ENCODE assay signal across 23 cellular contexts in genomic region chr1:70587803-70588465, GRCh38.
"Had no signal": no experiment of that assay in that cellular context is flagged by ENCODE, and none has a peak within 500 bp of the region (broad histone marks: within the 10 kb centered on the region; RNA-seq: fewer than 3 reads in every experiment).

No MANE protein-coding gene starts in this region.

- H3K36me3 Mint-ChIP-seq: activated naive CD8-positive, alpha-beta T cell treated with anti-CD3 and anti-CD28 coated beads, Interleukin-2, amount 10 ng/mL, durations not matched to agents 7 days and 5 days had no signal

- ATAC-seq: activated CD8-positive, alpha-beta T cell treated with anti-CD3 and anti-CD28 coated beads, Interleukin-2, amount 10 ng/mL, durations not matched to agents 7 days and 5 days; body of pancreas; left lung; upper lobe of right lung had no signal

- H3K27me3 Mint-ChIP-seq: activated CD4-positive, alpha-beta T cell treated with anti-CD3 and anti-CD28 coated beads, Interleukin-2, amount 10 ng/mL, durations not matched to agents 24 days and 14 days; activated T-cell treated with anti-CD3 and anti-CD28 coated beads, Interleukin-2, amount 50 U/mL, for 24 hours; progenitor cell of endocrine pancreas had no signal

- H3K4me1 Mint-ChIP-seq: activated CD4-positive, alpha-beta T cell treated with anti-CD3 and anti-CD28 coated beads, Interleukin-2, amount 10 ng/mL, durations not matched to agents 24 days and 14 days; activated naive CD8-positive, alpha-beta T cell treated with anti-CD3 and anti-CD28 coated beads, Interleukin-2, amount 10 ng/mL, durations not matched to agents 7 days and 5 days; neural crest cell had no signal

- H3K9me3 ChIP-seq: body of pancreas, left lung, right atrium auricular region, upper lobe of right lung had no signal

- H3K4me3 ChIP-seq: body of pancreas, left lung, right atrium auricular region, upper lobe of right lung had no signal

- H3K27me3 ChIP-seq: body of pancreas, left lung, right atrium auricular region, upper lobe of right lung had no signal

- H3K4me1 ChIP-seq: body of pancreas, left lung, right atrium auricular region, upper lobe of right lung had no signal

- H3K9me3 Mint-ChIP-seq: activated CD4-positive, alpha-beta T cell treated with anti-CD3 and anti-CD28 coated beads, Interleukin-2, amount 10 ng/mL, durations not matched to agents 24 days and 14 days; activated naive CD8-positive, alpha-beta T cell treated with anti-CD3 and anti-CD28 coated beads, Interleukin-2, amount 10 ng/mL, durations not matched to agents 7 days and 5 days; activated T-cell treated with anti-CD3 and anti-CD28 coated beads, Interleukin-2, amount 50 U/mL, for 24 hours; activated T-helper 2 cell treated with anti-CD3 and anti-CD28 coated beads, Interferon-gamma antibody, Interleukin-2, Interleukin-4, amounts not matched to agents 10 μg/mL and 5 μg/mL and 100 μg/mL, durations not matched to agents 14 hours and 24 hours and 36 hours; neural crest cell had no signal

- H3K27ac Mint-ChIP-seq: activated CD4-positive, alpha-beta T cell treated with anti-CD3 and anti-CD28 coated beads, Interleukin-2, amount 10 ng/mL, durations not matched to agents 24 days and 14 days; activated CD8-positive, alpha-beta T cell treated with anti-CD3 and anti-CD28 coated beads, Interleukin-2, amount 10 ng/mL, durations not matched to agents 7 days and 5 days; activated naive CD8-positive, alpha-beta T cell treated with anti-CD3 and anti-CD28 coated beads, Interleukin-2, amount 10 ng/mL, durations not matched to agents 7 days and 5 days; activated T-cell treated with anti-CD3 and anti-CD28 coated beads, Interleukin-2, amount 50 U/mL, for 24 hours; activated T-helper 2 cell treated with anti-CD3 and anti-CD28 coated beads, Interferon-gamma antibody, Interleukin-2, Interleukin-4, amounts not matched to agents 10 μg/mL and 5 μg/mL and 100 μg/mL, durations not matched to agents 14 hours and 24 hours and 36 hours; progenitor cell of endocrine pancreas had no signal

- H3K36me3 ChIP-seq: left lung, right atrium auricular region, upper lobe of right lung had no signal

- DNase-seq: activated CD4-positive, alpha-beta T cell treated with anti-CD3 and anti-CD28 coated beads, Interleukin-2, amount 10 ng/mL, durations not matched to agents 24 days and 14 days; activated CD4-positive, CD25-positive, alpha-beta regulatory T cell; activated CD8-positive, alpha-beta T cell treated with anti-CD3 and anti-CD28 coated beads, Interleukin-2, amount 10 ng/mL, durations not matched to agents 7 days and 5 days; activated naive CD4-positive, alpha-beta T cell treated with Interleukin-2 at 50 U/mL for 16 hours; activated naive CD8-positive, alpha-beta T cell treated with anti-CD3 and anti-CD28 coated beads, Interleukin-2, amount 10 ng/mL, durations not matched to agents 7 days and 5 days; activated T-cell treated with anti-CD3 and anti-CD28 coated beads, Interleukin-2, amount 50 U/mL, for 24 hours; amygdala; body of pancreas; dermis blood vessel endothelial cell; effector memory CD4-positive, alpha-beta T cell; foreskin fibroblast; left lung; mammary epithelial cell; midbrain; stimulated activated CD4-positive, alpha-beta T cell treated with anti-CD3 and anti-CD28 coated beads, Interleukin-12 subunit alpha, Interleukin-12 subunit beta, amount 100 ng/mL, for 4 hours; stimulated activated CD4-positive, alpha-beta T cell treated with anti-CD3 and anti-CD28 coated beads, Interleukin-1b, Interleukin-23, amount 100 ng/mL, for 48 hours; stimulated activated CD8-positive, alpha-beta memory T cell treated with anti-CD3 and anti-CD28 coated beads, Interleukin-4, amount 100 ng/mL, for 48 hours; stimulated activated naive CD4-positive, alpha-beta T cell; upper lobe of right lung had no signal

- H3K4me3 Mint-ChIP-seq: activated CD4-positive, alpha-beta T cell treated with anti-CD3 and anti-CD28 coated beads, Interleukin-2, amount 10 ng/mL, durations not matched to agents 24 days and 14 days; activated CD8-positive, alpha-beta T cell treated with anti-CD3 and anti-CD28 coated beads, Interleukin-2, amount 10 ng/mL, durations not matched to agents 7 days and 5 days; activated naive CD8-positive, alpha-beta T cell treated with anti-CD3 and anti-CD28 coated beads, Interleukin-2, amount 10 ng/mL, durations not matched to agents 7 days and 5 days; activated T-cell treated with anti-CD3 and anti-CD28 coated beads, Interleukin-2, amount 50 U/mL, for 24 hours; neural crest cell had no signal

- H3K27ac ChIP-seq: body of pancreas, left lung, right atrium auricular region, upper lobe of right lung had no signal
